Comparison of ENCODE assay signal across 8 cellular contexts in the genomic region with DNA sequence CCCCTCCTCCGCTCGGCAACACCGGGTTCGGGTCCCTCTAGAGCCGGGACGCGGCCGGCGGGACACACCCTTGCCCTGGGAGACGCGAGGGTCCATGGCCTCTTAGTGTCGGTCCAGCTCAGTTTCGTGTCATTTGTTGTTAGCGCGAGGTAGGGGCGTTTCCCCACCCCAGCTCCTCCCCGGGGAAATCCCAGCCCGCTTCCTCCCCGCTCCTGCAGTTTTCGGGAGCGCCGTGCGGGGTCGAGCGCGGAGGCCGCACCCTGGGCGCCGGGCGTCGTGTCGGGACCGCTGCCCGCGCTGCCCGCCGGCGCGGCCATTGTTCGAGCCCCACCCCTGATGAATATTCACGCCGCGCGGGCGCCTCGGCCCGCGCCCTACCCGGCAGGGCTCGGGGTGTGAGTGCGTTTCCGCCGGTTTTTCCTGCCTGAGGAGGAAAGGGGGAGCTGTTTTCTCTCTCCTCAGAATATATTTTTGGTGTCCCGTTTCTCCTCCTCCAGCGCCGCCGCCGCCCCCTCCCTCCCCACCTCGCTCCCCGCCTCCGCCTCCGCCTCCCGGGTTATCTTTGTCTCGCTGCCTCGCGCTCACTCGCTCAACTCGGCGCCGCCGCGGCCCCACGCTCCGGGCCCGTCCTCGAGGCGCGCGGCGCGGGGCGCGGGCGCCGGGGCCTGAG. TPM values are rescaled to one million over a fixed set of nuclear protein-coding genes. Genes with fewer than 3 reads are reported as not detected.
DNase-seq lines count a peak whose midpoint lies in the region; ATAC-seq, FAIRE-seq and TF ChIP-seq lines count a peak whose summit lies in the region.

A gene (plus strand): TSS at position 584 of the 670 bp plus-strand sequence. CDS start 374 bp downstream, outside the sequence.

- 2% methylated on average over 18 of the region's 85 CpGs; no CpG with 5 or more reads in 1 of the 2 experiments for WGBS in H1 (ENCODE audit: extremely low coverage in 1 of 2, insufficient coverage in 1 of 2, insufficient read length in 1 of 2, insufficient replicate concordance in 2 of 2, low coverage in 1 of 2, low lambda C conversion rate in 2 of 2, missing lambda C conversion rate in 1 of 2), 2 experiments

- peak within 1 kb of the TSS; percentile 91; the same call in 1 of the 2 replicates for H2AK5ac ChIP-seq in H1 (ENCODE audit: low read depth, low read length)

- no peaks in the 10 kb centered on the region for H3K4me1 ChIP-seq in NT2/D1 (ENCODE audit: insufficient read depth, insufficient read length)
- peaks cover 4 to 7% (median 7%) of the 10 kb centered on the region in 4 experiments; a peak in 6 of 7 replicates for H3K4me1 ChIP-seq in H1 (replicated peaks in 1 of 4; ENCODE audit: control insufficient read depth in 3 of 4, insufficient read depth in 4 of 4, low read length in 3 of 4)

- H3K79me1 ChIP-seq in H1 (ENCODE audit: low read depth, low read length) = 0 out of 2 replicates have a peak, but pooled peaks cover 2% of the 10 kb centered on the region

- peaks cover 2 to 13% of the 10 kb centered on the region in 2 experiments for H4K20me1 ChIP-seq in H1 (replicated peaks in 1 of 2; ENCODE audit: control insufficient read depth in 1 of 2, insufficient read depth in 2 of 2, low read length in 2 of 2)

- H3K27ac Mint-ChIP-seq in activated CD8-positive, alpha-beta memory T cell treated with anti-CD3 and anti-CD28 coated beads, Interleukin-2, amount 10 ng/mL, durations not matched to agents 7 days and 5 days = peak within 1 kb of the TSS; percentile 71

- TF ChIP-seq CTCF in H1 (IDR thresholded peaks at IDR 0.05; ENCODE audit: control extremely low read depth in 1 of 3, insufficient read depth in 1 of 3, low read depth in 1 of 3, low read length in 3 of 3) = peak in 2 of 3 experiments; percentile 5 to 8; a peak in 1 of 4 replicates

- H2BK120ac ChIP-seq in H1 (replicated peaks; ENCODE audit: low read depth, low read length) = peak within 1 kb of the TSS; percentile 59

- TF ChIP-seq RAD21 in H1 (IDR thresholded peaks at IDR 0.05 in 1 of 2, conservative IDR thresholded peaks at IDR 0.05 in 1 of 2; ENCODE audit: low read depth in 2 of 2, low read length in 2 of 2) = no peak; a peak in 1 of 4 replicates

- DNase-seq in NCI-H2081 (lab: John Stamatoyannopoulos, UW) = peak; percentile 65 to 72
- no peak for DNase-seq in NCI-H2081 treated with DMSO at 0.1 percent for 48 hours (lab: John Stamatoyannopoulos, UW)
- peak; percentile 55 for DNase-seq in NT2/D1 (ENCODE audit: low read depth, low spot score)
- peak; percentile 77 for DNase-seq in activated CD8-positive, alpha-beta memory T cell treated with anti-CD3 and anti-CD28 coated beads, Interleukin-2, amount 10 ng/mL, durations not matched to agents 7 days and 5 days
- DNase-seq in H1 (ENCODE audit: low read depth in 1 of 2, low spot score in 2 of 2) = peak; percentile 34 to 79
- DNase-seq in lung microvascular endothelial cell (ENCODE audit: low read depth in 2 of 2) = peak; percentile 76 to 84
- peak in 2 of 3 experiments; percentile 50 to 72 for DNase-seq in stimulated activated CD4-positive, alpha-beta T cell treated with anti-CD3 and anti-CD28 coated beads, TNF-alpha, amount 100 ng/mL, for 24 hours (ENCODE audit: low read depth in 3 of 3)

- H3K9me3 ChIP-seq in NT2/D1 (ENCODE audit: insufficient read depth, low read length) (no peaks in the 10 kb centered on the region; the same call in 1 of the 2 replicates), H1 (ENCODE audit: insufficient read depth in 2 of 2, low read depth in 1 of 2, low read length in 1 of 2) (0 out of 4 replicates have a peak, but pooled peaks cover 0 to 2% of the 10 kb centered on the region in 2 experiments)

- peak within 1 kb of the TSS; percentile 71; the same call in 1 of the 2 replicates for H2BK5ac ChIP-seq in H1 (ENCODE audit: low read depth, low read length)

- H3K36me3 ChIP-seq in NT2/D1 (ENCODE audit: insufficient read depth, insufficient read length, low read length) = peaks cover 30% of the 10 kb centered on the region
- H3K36me3 ChIP-seq in H1 (ENCODE audit: control insufficient read depth in 2 of 4, insufficient read depth in 4 of 4, low read length in 3 of 4) = no peaks in the 10 kb centered on the region; a peak in 1 of 8 replicates

- peak within 1 kb of the TSS; percentile 64 for H4K5ac ChIP-seq in H1 (ENCODE audit: insufficient read length, low read depth, low read length)

- POLR2A ChIA-PET in H1 (lab: Charles Lee; ENCODE audit: partially characterized antibody) = interaction anchor here (0.6 to 4.2 kb wide), 15 partner anchors 9 to 280 kb away, joined by 3 to 33 read pairs (median 4); no protein-coding TSS in a partner anchor

- H3K4ac ChIP-seq in H1 (replicated peaks; ENCODE audit: insufficient read length, low read depth, low read length) = peak within 1 kb of the TSS; percentile 3

- H3K23me2 ChIP-seq in H1 (ENCODE audit: low read depth, low read length) = peaks cover 18% of the 10 kb centered on the region

- H4K91ac ChIP-seq in H1 (replicated peaks; ENCODE audit: insufficient read length, low read length) = peak within 1 kb of the TSS; percentile 90

- H3K4me1 Mint-ChIP-seq in activated CD8-positive, alpha-beta memory T cell treated with anti-CD3 and anti-CD28 coated beads, Interleukin-2, amount 10 ng/mL, durations not matched to agents 7 days and 5 days = peaks cover 13% of the 10 kb centered on the region

- H3K27ac ChIP-seq in H1 (ENCODE audit: low read depth, low read length) = peak within 1 kb of the TSS; percentile 60

- H2BK15ac ChIP-seq in H1 (ENCODE audit: low read length) = peak within 1 kb of the TSS; percentile 97; the same call in 1 of the 2 replicates

- H3K4me2 ChIP-seq in H1 (ENCODE audit: insufficient read depth in 1 of 2, low read depth in 2 of 2, low read length in 2 of 2) = peak within 1 kb of the TSS; percentile 90 to 93

- H3K9me3 Mint-ChIP-seq in activated CD8-positive, alpha-beta memory T cell treated with anti-CD3 and anti-CD28 coated beads, Interleukin-2, amount 10 ng/mL, durations not matched to agents 7 days and 5 days (ENCODE audit: low read depth) = no peaks in the 10 kb centered on the region

- H3K4me3 ChIP-seq in NT2/D1 (ENCODE audit: insufficient read length, low read depth) (peak within 1 kb of the TSS; percentile 87), H1 (ENCODE audit: extremely low read depth in 1 of 4, insufficient read depth in 2 of 4, low read depth in 3 of 4, low read length in 4 of 4) (peak within 1 kb of the TSS; percentile 86 to 94 (median 92))

- peak within 1 kb of the TSS; percentile 93 for H2BK12ac ChIP-seq in H1 (ENCODE audit: low read depth, low read length)

- peaks cover 16% of the 10 kb centered on the region for H3K27me3 Mint-ChIP-seq in activated CD8-positive, alpha-beta memory T cell treated with anti-CD3 and anti-CD28 coated beads, Interleukin-2, amount 10 ng/mL, durations not matched to agents 7 days and 5 days

- H2BK20ac ChIP-seq in H1 (ENCODE audit: low read length) = 0 out of 2 replicates have a peak within 1 kb of the TSS, but pooled peaks have one; percentile 93

- H3K23ac ChIP-seq in H1 (ENCODE audit: insufficient read length) = no peak within 1 kb of the TSS

- peak within 1 kb of the TSS; percentile 93 for H3K9ac ChIP-seq in NT2/D1 (ENCODE audit: insufficient read length, low read depth)
- H3K9ac ChIP-seq in H1 (replicated peaks in 1 of 4; ENCODE audit: extremely low read depth in 1 of 4, low read depth in 3 of 4, low read length in 3 of 4) = peak within 1 kb of the TSS; percentile 64 to 93 (median 82)

- TF ChIP-seq POLR2A in H1 (IDR thresholded peaks at IDR 0.05; ENCODE audit: control extremely low read depth in 1 of 2, low read depth in 2 of 2, low read length in 2 of 2) = peak; percentile 30 to 85

- peaks cover 3% of the 10 kb centered on the region for H3K27me3 ChIP-seq in NT2/D1 (ENCODE audit: insufficient read depth, insufficient read length)
- 0 out of 7 replicates have a peak, but pooled peaks cover 0 to 2% (median 0%) of the 10 kb centered on the region in 4 experiments for H3K27me3 ChIP-seq in H1 (replicated peaks in 1 of 4; ENCODE audit: control insufficient read depth in 3 of 4, extremely low read depth in 1 of 4, insufficient read depth in 3 of 4, low read length in 3 of 4)

- H4K8ac ChIP-seq in H1 (ENCODE audit: extremely low read depth, insufficient read depth, low read length) = peak within 1 kb of the TSS; percentile 89

- peak within 1 kb of the TSS; percentile 73 for H3K4me3 Mint-ChIP-seq in activated CD8-positive, alpha-beta memory T cell treated with anti-CD3 and anti-CD28 coated beads, Interleukin-2, amount 10 ng/mL, durations not matched to agents 7 days and 5 days

- peak within 1 kb of the TSS; percentile 87 for H2AFZ ChIP-seq in H1 (ENCODE audit: low read length)

- H3K79me2 ChIP-seq in H1 (ENCODE audit: control insufficient read depth in 1 of 2, insufficient read depth in 2 of 2, low read length in 2 of 2) = peaks cover 12 to 41% of the 10 kb centered on the region in 2 experiments; a peak in 3 of 4 replicates

- H3K14ac ChIP-seq in H1 (ENCODE audit: insufficient read length) = no peak within 1 kb of the TSS

- H3K18ac ChIP-seq in H1 (ENCODE audit: extremely low read depth, low read length) = peak within 1 kb of the TSS; percentile 88

- H3K56ac ChIP-seq in H1 (replicated peaks; ENCODE audit: insufficient read length, low read depth, low read length) = peak within 1 kb of the TSS; percentile 30

- FAIRE-seq in H1 (lab: Jason Lieb, UNC) = no peak

- ATAC-seq in HG03439 (IDR thresholded peaks at IDR 0.05; ENCODE audit: unreplicated experiment) = peak; percentile 57
- ATAC-seq in activated CD8-positive, alpha-beta memory T cell treated with anti-CD3 and anti-CD28 coated beads, Interleukin-2, amount 10 ng/mL, durations not matched to agents 7 days and 5 days = peak; percentile 70

- TF ChIP-seq EP300 in H1 (IDR thresholded peaks at IDR 0.05; ENCODE audit: borderline replicate concordance in 1 of 2, low read depth in 2 of 2, low read length in 2 of 2) = no peak

- CTCF ChIA-PET in activated CD8-positive, alpha-beta memory T cell treated with anti-CD3 and anti-CD28 coated beads, Interleukin-2, amount 10 ng/mL, durations not matched to agents 7 days and 5 days (lab: Charles Lee) = interaction anchor here (0.9 to 2.2 kb wide), 8 partner anchors 8 to 356 kb away, joined by 3 to 8 read pairs (median 4); no protein-coding TSS in a partner anchor
- CTCF ChIA-PET in H1 (lab: Charles Lee; ENCODE audit: partially characterized antibody) = interaction anchor here (0.5 to 1.8 kb wide), 11 partner anchors 9 to 278 kb away, joined by 3 to 9 read pairs (median 3); no protein-coding TSS in a partner anchor

- peaks cover 6% of the 10 kb centered on the region for H3K36me3 Mint-ChIP-seq in activated CD8-positive, alpha-beta memory T cell treated with anti-CD3 and anti-CD28 coated beads, Interleukin-2, amount 10 ng/mL, durations not matched to agents 7 days and 5 days

RNA-seq across cellular contexts. Expression of the gene that starts here (rescaled TPM):
- 10 to 100 TPM; 42.8 to 45.9 TPM for total RNA-seq in activated CD8-positive, alpha-beta memory T cell treated with anti-CD3 and anti-CD28 coated beads, Interleukin-2, amount 10 ng/mL, durations not matched to agents 7 days and 5 days
- 133 and 138 TPM in 2 replicates for total RNA-seq in H1 (2021; fragmentation: NEBNext Ultra II Directional; extraction: Animal tissue kit (Norgen Biotek cat#: 25700))
- polyA plus RNA-seq in H1 (2011; rRNA removed) = 53.2 and 56.7 TPM in 2 replicates
- polyA plus RNA-seq in H1 (2011; cell fraction: cytosol; rRNA removed) = 70.5 TPM
- 156 TPM for polyA plus RNA-seq in H1 (2011; cell fraction: nucleus; rRNA removed)
- polyA plus RNA-seq in H1 (2012, experiment 1 of 2) = 108 to 151 TPM (median 126 TPM) in 4 replicates
- polyA plus RNA-seq in H1 (2012, experiment 2 of 2) = 8.2 TPM
- 67.2 TPM for polyA plus RNA-seq in H1 (2013, experiment 1 of 2)
- 68.9 TPM for polyA plus RNA-seq in H1 (2013, experiment 2 of 2)
- polyA minus RNA-seq in H1 (2011; rRNA and poly(A)+ RNA removed) = 128 and 175 TPM in 2 replicates
- polyA minus RNA-seq in H1 (2011; cell fraction: cytosol; rRNA and poly(A)+ RNA removed) = 79.4 TPM
- polyA minus RNA-seq in H1 (2011; cell fraction: nucleus; rRNA and poly(A)+ RNA removed) = 272 TPM
- 67.1 and 112 TPM in 2 replicates for total RNA-seq in lung microvascular endothelial cell
